In genomic region chr9:116646661-116647514, GRCh38 we compare ENCODE assay signal across 8 cellular contexts. TPM values are rescaled to one million over a fixed set of nuclear protein-coding genes. Genes with fewer than 3 reads are reported as not detected.
DNase-seq lines count a peak whose midpoint lies in the region; ATAC-seq and TF ChIP-seq lines count a peak whose summit lies in the region.

No MANE protein-coding gene starts in this region.

- H3K9me3 Mint-ChIP-seq in mesothelial cell of epicardium = no peaks in the 10 kb centered on the region

- H3K27me3 ChIP-seq in prostate gland (replicated peaks; ENCODE audit: insufficient read depth) = no peaks in the 10 kb centered on the region

- no peak overlapping the region for H3K27ac Mint-ChIP-seq in mesothelial cell of epicardium

- ATAC-seq in HG03342 (IDR thresholded peaks at IDR 0.05; ENCODE audit: unreplicated experiment) (no peak), GM19467 (IDR thresholded peaks at IDR 0.05; ENCODE audit: unreplicated experiment) (no peak)

- H3K4me3 ChIP-seq in HFF-Myc (replicated peaks; ENCODE audit: low read depth, low read length) (no peak overlapping the region), prostate gland (no peak overlapping the region)

- peak; percentile 52 for TF ChIP-seq CTCF in HFF-Myc (IDR thresholded peaks at IDR 0.05; ENCODE audit: low read depth, low read length, missing control alignments)
- TF ChIP-seq CTCF in prostate gland (IDR thresholded peaks at IDR 0.05) = peak in 3 of 4 experiments; percentile 31 to 39 (median 32)
- no peak for TF ChIP-seq CTCF in mesothelial cell of epicardium (IDR thresholded peaks at IDR 0.05; ENCODE audit: unreplicated experiment)

- H3K27me3 Mint-ChIP-seq in mesothelial cell of epicardium (ENCODE audit: low read depth) = peaks cover 4% of the 10 kb centered on the region

- intact Hi-C loops in prostate gland (cut with DNase I) = loop anchor here (2.0 to 5.0 kb wide), 2 partner anchors 494 to 1050 kb away; partner anchors contain the start of gene PAPPA

- 86% methylated on average over 5 of the region's 5 CpGs for WGBS in prostate gland

- H3K4me1 Mint-ChIP-seq in mesothelial cell of epicardium = peaks cover 8% of the 10 kb centered on the region

- peaks cover 10% of the 10 kb centered on the region for H3K36me3 Mint-ChIP-seq in mesothelial cell of epicardium

- no peaks in the 10 kb centered on the region for H3K36me3 ChIP-seq in prostate gland

- no peaks in the 10 kb centered on the region for H3K9me3 ChIP-seq in prostate gland

- H3K4me1 ChIP-seq in prostate gland (replicated peaks) = no peaks in the 10 kb centered on the region

- H3K27ac ChIP-seq in prostate gland = no peak overlapping the region

- peak; percentile 54 for DNase-seq in ELR (ENCODE audit: low read depth)
- DNase-seq in HFF-Myc (ENCODE audit: extremely low read depth, low read depth) = no peak
- DNase-seq in RKO (ENCODE audit: low spot score) = peak; percentile 59
- peak; percentile 82 for DNase-seq in fibroblast of peridontal ligament (ENCODE audit: extremely low read depth)
- no peak for DNase-seq in prostate gland (ENCODE audit: low spot score)
- no peak for DNase-seq in mesothelial cell of epicardium (ENCODE audit: low spot score in 2 of 2, unreplicated experiment in 2 of 2)

- TF ChIP-seq POLR2A in prostate gland (IDR thresholded peaks at IDR 0.05) = no peak

- no peak overlapping the region for H3K4me3 Mint-ChIP-seq in mesothelial cell of epicardium

RNA-seq across cellular contexts. Expression of gene TRIM32, which starts 40.2 kb away (rescaled TPM):
- total RNA-seq in prostate gland (10 to 100 TPM; 12.3 to 12.4 TPM), mesothelial cell of epicardium (29.6 to 33.9 TPM (median 33.6 TPM) in 3 replicates)

Comparison
In these comparisons a context has a peak if more than half of its experiments do, and no peak if none do; other contexts are left out.
1. DNase-seq: peak in ELR (single experiment), RKO (single experiment) and fibroblast of peridontal ligament (single experiment); none in HFF-Myc (single experiment), prostate gland (single experiment) and mesothelial cell of epicardium (0 of 2).